In genomic region chr14:22084393-22085281, GRCh38 we compare ENCODE assay signal across 8 cellular contexts.
A peak's percentile ranks its signal among the peaks of the same experiment; 100 is the strongest.
DNase-seq lines count a peak whose midpoint lies in the region; ATAC-seq, FAIRE-seq and TF ChIP-seq lines count a peak whose summit lies in the region.

No MANE protein-coding gene starts in this region.

- no peak for ATAC-seq in lung (ENCODE audit: insufficient read depth, low FRiP score)
- no peak for ATAC-seq in HG02973 (IDR thresholded peaks at IDR 0.05; ENCODE audit: unreplicated experiment)
- ATAC-seq in GM19452 (IDR thresholded peaks at IDR 0.05; ENCODE audit: unreplicated experiment): no peak

- H3K27me3 Mint-ChIP-seq in HFFc6 (ENCODE audit: insufficient read depth): no peaks in the 10 kb centered on the region; the same call in 1 of the 2 replicates

- H3K4me2 ChIP-seq in OCI-LY1 (ENCODE audit: low read length): no peak overlapping the region

- no peaks in the 10 kb centered on the region for H3K36me3 Mint-ChIP-seq in HFFc6 (ENCODE audit: low read depth)

- no peaks in the 10 kb centered on the region for H3K36me3 ChIP-seq in OCI-LY1 (ENCODE audit: insufficient read depth, low read length)
- no peaks in the 10 kb centered on the region for H3K36me3 ChIP-seq in bronchial epithelial cell (ENCODE audit: control insufficient read depth, insufficient read depth, low read length)
- H3K36me3 ChIP-seq in lung (ENCODE audit: control insufficient read depth in 2 of 2, insufficient read depth in 2 of 2, low read length in 2 of 2): no peaks in the 10 kb centered on the region

- no peaks in the 10 kb centered on the region for H3K79me2 ChIP-seq in OCI-LY1 (ENCODE audit: insufficient read depth, low read length)

- no peak for FAIRE-seq in bronchial epithelial cell (lab: Jason Lieb, UNC)

- 47 to 52% methylated on average over 6 of the region's 6 CpGs for WGBS in lung, 2 donors

- H3K9me3 Mint-ChIP-seq in HFFc6: no peaks in the 10 kb centered on the region

- no peaks in the 10 kb centered on the region for H3F3A ChIP-seq in OCI-LY1 (ENCODE audit: insufficient read depth, low read length)

- no peaks in the 10 kb centered on the region for H3K27me3 ChIP-seq in OCI-LY1 (ENCODE audit: insufficient read depth, low read length)
- no peaks in the 10 kb centered on the region for H3K27me3 ChIP-seq in bronchial epithelial cell (ENCODE audit: control insufficient read depth, insufficient read depth, low read length)
- H3K27me3 ChIP-seq in lung (ENCODE audit: control insufficient read depth, insufficient read depth): no peaks in the 10 kb centered on the region

- DNase-seq in NCI-H2081 (lab: John Stamatoyannopoulos, UW): peak; percentile 17 to 37
- no peak for DNase-seq in NCI-H2081 treated with DMSO at 0.1 percent for 48 hours (lab: John Stamatoyannopoulos, UW)
- DNase-seq in HFFc6: peak; percentile 41
- peak; percentile 64 for DNase-seq in bronchial epithelial cell (ENCODE audit: low read depth)
- DNase-seq in lung (ENCODE audit: low spot score): no peak

- H3K9ac ChIP-seq in OCI-LY1 (ENCODE audit: low read length): no peak overlapping the region

- no peak overlapping the region for H2AFZ ChIP-seq in OCI-LY1 (ENCODE audit: low read length)

- TF ChIP-seq CTCF in HFFc6 (IDR thresholded peaks at IDR 0.05) (peak; percentile 85), OCI-LY1 (IDR thresholded peaks at IDR 0.05; ENCODE audit: low read length) (peak; percentile 75), bronchial epithelial cell (IDR thresholded peaks at IDR 0.05; ENCODE audit: insufficient read depth, low read length, severe bottlenecking) (peak; percentile 60), lung (IDR thresholded peaks at IDR 0.05; ENCODE audit: control extremely low read depth, extremely low read depth) (peak; percentile 19)

- no peak overlapping the region for H3K27ac Mint-ChIP-seq in HFFc6

- no peaks in the 10 kb centered on the region for H3K9me2 ChIP-seq in OCI-LY1 (ENCODE audit: low read depth, low read length)

- no peak overlapping the region for H3K4me3 Mint-ChIP-seq in HFFc6

- H4K20me1 ChIP-seq in OCI-LY1 (ENCODE audit: insufficient read depth, low read length): no peaks in the 10 kb centered on the region

- no peak overlapping the region for H3K27ac ChIP-seq in OCI-LY1 (ENCODE audit: low read depth, low read length, poor library complexity, severe bottlenecking)
- no peak overlapping the region for H3K27ac ChIP-seq in lung (ENCODE audit: low read depth in 1 of 2, low read length in 1 of 2)

- H3K4me3 ChIP-seq in OCI-LY1 (ENCODE audit: low read depth, low read length, poor library complexity, severe bottlenecking) (no peak overlapping the region), bronchial epithelial cell (ENCODE audit: low read depth, low read length) (no peak overlapping the region), lung (no peak overlapping the region)

- H3K4me1 Mint-ChIP-seq in HFFc6 (ENCODE audit: low read depth): no peaks in the 10 kb centered on the region

- H3K9me3 ChIP-seq in OCI-LY1 (ENCODE audit: low read length) (no peaks in the 10 kb centered on the region), lung (ENCODE audit: control insufficient read depth in 2 of 2, insufficient read depth in 1 of 2, low read length in 1 of 2) (no peaks in the 10 kb centered on the region)

- H3K4me1 ChIP-seq in OCI-LY1 (ENCODE audit: insufficient read depth, low read length, severe bottlenecking) (no peaks in the 10 kb centered on the region), lung (ENCODE audit: control insufficient read depth in 2 of 2, insufficient read depth in 2 of 2, low read length in 2 of 2) (no peaks in the 10 kb centered on the region)

Comparison
In these comparisons a context has a peak if more than half of its experiments do, and no peak if none do; other contexts are left out.
1. DNase-seq: peak in NCI-H2081 (2 of 2), HFFc6 (single experiment) and bronchial epithelial cell (single experiment); none in NCI-H2081 treated with DMSO at 0.1 percent for 48 hours (single experiment) and lung (single experiment).
2. CTCF ChIP-seq: peak in every context shown above with its lines; median percentile 85 in HFFc6; 75 in OCI-LY1; 60 in bronchial epithelial cell; 19 in lung.